1 cellular context compared by ENCODE assay signal in genomic region chr2:207892676-207893402, GRCh38.
TF ChIP-seq lines count a peak whose summit lies in the region.

No MANE protein-coding gene starts in this region.

TF ChIP-seq in GM23338, 12 proteins besides CTCF, POLR2A, EP300 and RAD21 (continued from another document):
- TF ChIP-seq, protein P1, sequence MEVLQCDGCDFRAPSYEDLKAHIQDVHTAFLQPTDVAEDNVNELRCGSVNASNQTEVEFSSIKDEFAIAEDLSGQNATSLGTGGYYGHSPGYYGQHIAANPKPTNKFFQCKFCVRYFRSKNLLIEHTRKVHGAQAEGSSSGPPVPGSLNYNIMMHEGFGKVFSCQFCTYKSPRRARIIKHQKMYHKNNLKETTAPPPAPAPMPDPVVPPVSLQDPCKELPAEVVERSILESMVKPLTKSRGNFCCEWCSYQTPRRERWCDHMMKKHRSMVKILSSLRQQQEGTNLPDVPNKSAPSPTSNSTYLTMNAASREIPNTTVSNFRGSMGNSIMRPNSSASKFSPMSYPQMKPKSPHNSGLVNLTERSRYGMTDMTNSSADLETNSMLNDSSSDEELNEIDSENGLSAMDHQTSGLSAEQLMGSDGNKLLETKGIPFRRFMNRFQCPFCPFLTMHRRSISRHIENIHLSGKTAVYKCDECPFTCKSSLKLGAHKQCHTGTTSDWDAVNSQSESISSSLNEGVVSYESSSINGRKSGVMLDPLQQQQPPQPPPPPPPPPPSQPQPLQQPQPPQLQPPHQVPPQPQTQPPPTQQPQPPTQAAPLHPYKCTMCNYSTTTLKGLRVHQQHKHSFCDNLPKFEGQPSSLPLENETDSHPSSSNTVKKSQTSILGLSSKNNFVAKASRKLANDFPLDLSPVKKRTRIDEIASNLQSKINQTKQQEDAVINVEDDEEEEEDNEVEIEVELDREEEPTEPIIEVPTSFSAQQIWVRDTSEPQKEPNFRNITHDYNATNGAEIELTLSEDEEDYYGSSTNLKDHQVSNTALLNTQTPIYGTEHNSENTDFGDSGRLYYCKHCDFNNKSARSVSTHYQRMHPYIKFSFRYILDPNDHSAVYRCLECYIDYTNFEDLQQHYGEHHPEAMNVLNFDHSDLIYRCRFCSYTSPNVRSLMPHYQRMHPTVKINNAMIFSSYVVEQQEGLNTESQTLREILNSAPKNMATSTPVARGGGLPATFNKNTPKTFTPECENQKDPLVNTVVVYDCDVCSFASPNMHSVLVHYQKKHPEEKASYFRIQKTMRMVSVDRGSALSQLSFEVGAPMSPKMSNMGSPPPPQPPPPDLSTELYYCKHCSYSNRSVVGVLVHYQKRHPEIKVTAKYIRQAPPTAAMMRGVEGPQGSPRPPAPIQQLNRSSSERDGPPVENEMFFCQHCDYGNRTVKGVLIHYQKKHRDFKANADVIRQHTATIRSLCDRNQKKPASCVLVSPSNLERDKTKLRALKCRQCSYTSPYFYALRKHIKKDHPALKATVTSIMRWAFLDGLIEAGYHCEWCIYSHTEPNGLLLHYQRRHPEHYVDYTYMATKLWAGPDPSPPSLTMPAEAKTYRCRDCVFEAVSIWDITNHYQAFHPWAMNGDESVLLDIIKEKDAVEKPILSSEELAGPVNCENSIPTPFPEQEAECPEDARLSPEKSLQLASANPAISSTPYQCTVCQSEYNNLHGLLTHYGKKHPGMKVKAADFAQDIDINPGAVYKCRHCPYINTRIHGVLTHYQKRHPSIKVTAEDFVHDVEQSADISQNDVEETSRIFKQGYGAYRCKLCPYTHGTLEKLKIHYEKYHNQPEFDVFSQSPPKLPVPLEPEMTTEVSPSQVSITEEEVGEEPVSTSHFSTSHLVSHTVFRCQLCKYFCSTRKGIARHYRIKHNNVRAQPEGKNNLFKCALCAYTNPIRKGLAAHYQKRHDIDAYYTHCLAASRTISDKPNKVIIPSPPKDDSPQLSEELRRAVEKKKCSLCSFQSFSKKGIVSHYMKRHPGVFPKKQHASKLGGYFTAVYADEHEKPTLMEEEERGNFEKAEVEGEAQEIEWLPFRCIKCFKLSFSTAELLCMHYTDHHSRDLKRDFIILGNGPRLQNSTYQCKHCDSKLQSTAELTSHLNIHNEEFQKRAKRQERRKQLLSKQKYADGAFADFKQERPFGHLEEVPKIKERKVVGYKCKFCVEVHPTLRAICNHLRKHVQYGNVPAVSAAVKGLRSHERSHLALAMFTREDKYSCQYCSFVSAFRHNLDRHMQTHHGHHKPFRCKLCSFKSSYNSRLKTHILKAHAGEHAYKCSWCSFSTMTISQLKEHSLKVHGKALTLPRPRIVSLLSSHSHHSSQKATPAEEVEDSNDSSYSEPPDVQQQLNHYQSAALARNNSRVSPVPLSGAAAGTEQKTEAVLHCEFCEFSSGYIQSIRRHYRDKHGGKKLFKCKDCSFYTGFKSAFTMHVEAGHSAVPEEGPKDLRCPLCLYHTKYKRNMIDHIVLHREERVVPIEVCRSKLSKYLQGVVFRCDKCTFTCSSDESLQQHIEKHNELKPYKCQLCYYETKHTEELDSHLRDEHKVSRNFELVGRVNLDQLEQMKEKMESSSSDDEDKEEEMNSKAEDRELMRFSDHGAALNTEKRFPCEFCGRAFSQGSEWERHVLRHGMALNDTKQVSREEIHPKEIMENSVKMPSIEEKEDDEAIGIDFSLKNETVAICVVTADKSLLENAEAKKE (CRISPR knock-in tag; IDR thresholded peaks at IDR 0.05): no peak
- TF ChIP-seq REST (IDR thresholded peaks at IDR 0.05; ENCODE audit: unreplicated experiment) (no peak), ZNF114 (CRISPR knock-in tag; IDR thresholded peaks at IDR 0.05) (no peak)
